Comparison of ENCODE assay signal across 17 cellular contexts in genomic region chr16:24024971-24025370, GRCh38.
DNase-seq lines count a peak whose midpoint lies in the region; ATAC-seq, FAIRE-seq and TF ChIP-seq lines count a peak whose summit lies in the region.
"Had no signal": no experiment of that assay in that cellular context is flagged by ENCODE, and none has a peak within 500 bp of the region (broad histone marks: within the 10 kb centered on the region; RNA-seq: fewer than 3 reads in every experiment).

No MANE protein-coding gene starts in this region.

- CTCF ChIA-PET in K562 (lab: Yijun Ruan, JAX; ENCODE audit: low intra/inter-chr PET ratio): no interaction called here

- no peak for TF ChIP-seq POLR2A in K562 (conservative IDR thresholded peaks at IDR 0.05)

- H3K4me3 ChIP-seq in BLaER1 treated with 17β-estradiol and CSF1 and Interleukin-3, amounts not matched to agents 10 nM and 100 nM: no peak overlapping the region
- no peak overlapping the region for H3K4me3 ChIP-seq in K562
- H3K4me3 ChIP-seq: A549, GM12878, HAP-1 had no signal

- peak overlapping the region in 1 of 4 donors; percentile 24 for H3K4me3 Mint-ChIP-seq in IgD-negative memory B cell
- H3K4me3 Mint-ChIP-seq in stimulated activated memory B cell treated with anti-CD40 and anti-IgM and Interleukin-4, amounts not matched to agents 10 μg/mL and 1 μg/mL and 100 μg/mL, for 72 hours: no peak overlapping the region
- no peak overlapping the region for H3K4me3 Mint-ChIP-seq in naive thymus-derived CD8-positive, alpha-beta T cell
- H3K4me3 Mint-ChIP-seq: CD4-positive, alpha-beta T cell; HFFc6 had no signal

- H3K27ac Mint-ChIP-seq in IgD-negative memory B cell: peak overlapping the region; percentile 42 to 92 (median 59)
- H3K27ac Mint-ChIP-seq in stimulated activated memory B cell treated with anti-CD40 and anti-IgM and Interleukin-4, amounts not matched to agents 10 μg/mL and 1 μg/mL and 100 μg/mL, for 72 hours: peak overlapping the region; percentile 52
- H3K27ac Mint-ChIP-seq in naive thymus-derived CD8-positive, alpha-beta T cell: peak overlapping the region in 4 of 10 donors; percentile 2 to 79 (median 32)
- H3K27ac Mint-ChIP-seq: CD4-positive, alpha-beta T cell; HFFc6 had no signal

- H3K36me3 ChIP-seq in BLaER1 treated with 17β-estradiol and CSF1 and Interleukin-3, amounts not matched to agents 10 nM and 100 nM: peaks cover 0 to 42% (median 0%) of the 10 kb centered on the region in 11 experiments; a peak in 4 of 22 replicates
- H3K36me3 ChIP-seq in K562 (ENCODE audit: control insufficient read depth, insufficient read depth, low read length): peaks cover 25% of the 10 kb centered on the region; the same call in 2 of the 3 replicates
- H3K36me3 ChIP-seq: HAP-1 had no signal

- no TSS peak for BruUV-seq in K562 (replicated peaks; lab: Mats Ljungman, UMichigan)

- peak in 2 of 4 experiments; percentile 23 to 50 for DNase-seq in K562 (ENCODE audit: extremely low read depth in 1 of 4, low spot score in 3 of 4)
- DNase-seq in naive thymus-derived CD8-positive, alpha-beta T cell: no peak
- DNase-seq: Calu3; CD4-positive, alpha-beta T cell; DMS 273 treated with DMSO at 0.1 percent for 48 hours; HFFc6; KBM-7 had no signal

- H3K36me3 Mint-ChIP-seq in IgD-negative memory B cell: peaks cover 3% of the 10 kb centered on the region
- peaks cover 23% of the 10 kb centered on the region for H3K36me3 Mint-ChIP-seq in stimulated activated memory B cell treated with anti-CD40 and anti-IgM and Interleukin-4, amounts not matched to agents 10 μg/mL and 1 μg/mL and 100 μg/mL, for 72 hours
- no peaks in the 10 kb centered on the region for H3K36me3 Mint-ChIP-seq in naive thymus-derived CD8-positive, alpha-beta T cell

- POLR2A ChIA-PET in K562 (lab: Yijun Ruan, JAX): interaction anchor here (0.8 kb wide), 1 partner anchor 117 kb away, joined by 3 read pairs; no protein-coding TSS in a partner anchor
- POLR2A ChIA-PET in naive thymus-derived CD8-positive, alpha-beta T cell (lab: Charles Lee): no interaction called here

- no peaks in the 10 kb centered on the region for H3K27me3 ChIP-seq in BLaER1 treated with 17β-estradiol and CSF1 and Interleukin-3, amounts not matched to agents 10 nM and 100 nM
- no peaks in the 10 kb centered on the region for H3K27me3 ChIP-seq in K562 (ENCODE audit: control insufficient read depth in 2 of 2, insufficient read depth in 2 of 2, low read length in 2 of 2)

- in situ Hi-C loops in K562 (cut with MboI): no loop called here

- H3K9ac ChIP-seq in BLaER1 treated with 17β-estradiol and CSF1 and Interleukin-3, amounts not matched to agents 10 nM and 100 nM: no peak overlapping the region
- H3K9ac ChIP-seq in K562 (ENCODE audit: insufficient read depth in 1 of 2, low read depth in 2 of 2, low read length in 2 of 2): peak overlapping the region in 1 of 2 experiments; percentile 29; a peak in 1 of 4 replicates

- FAIRE-seq in K562 (lab: Jason Lieb, UNC): no peak
- FAIRE-seq: A549, GM12878, H1 had no signal

- no peak for TF ChIP-seq RAD21 in K562 (CRISPR knock-in tag; conservative IDR thresholded peaks at IDR 0.05 in 1 of 2, IDR thresholded peaks at IDR 0.05 in 1 of 2)

- WGBS in K562 (ENCODE audit: insufficient coverage, low coverage, missing lambda C conversion rate): 56% methylated on average over 7 of the region's 7 CpGs

- H2AFZ ChIP-seq in K562 (ENCODE audit: low read depth, low read length): no peak overlapping the region

- TF ChIP-seq CTCF in K562 (IDR thresholded peaks at IDR 0.05 in 2 of 3, conservative IDR thresholded peaks at IDR 0.05 in 1 of 3; ENCODE audit: insufficient read depth in 2 of 3, low read depth in 1 of 3, low read length in 3 of 3): no peak

- H3K79me2 ChIP-seq in K562 (ENCODE audit: control insufficient read depth, insufficient read depth, low read length): peaks cover 50% of the 10 kb centered on the region

- peaks cover 0 to 2% (median 0%) of the 10 kb centered on the region in 3 donors for H3K9me3 Mint-ChIP-seq in IgD-negative memory B cell
- H3K9me3 Mint-ChIP-seq in stimulated activated memory B cell treated with anti-CD40 and anti-IgM and Interleukin-4, amounts not matched to agents 10 μg/mL and 1 μg/mL and 100 μg/mL, for 72 hours: peaks cover 5% of the 10 kb centered on the region
- no peaks in the 10 kb centered on the region for H3K9me3 Mint-ChIP-seq in naive thymus-derived CD8-positive, alpha-beta T cell
- H3K9me3 Mint-ChIP-seq: CD4-positive, alpha-beta T cell; HFFc6 had no signal

- peaks cover 61 to 66% (median 63%) of the 10 kb centered on the region in 3 donors for H3K4me1 Mint-ChIP-seq in IgD-negative memory B cell
- H3K4me1 Mint-ChIP-seq in stimulated activated memory B cell treated with anti-CD40 and anti-IgM and Interleukin-4, amounts not matched to agents 10 μg/mL and 1 μg/mL and 100 μg/mL, for 72 hours: peaks cover 68% of the 10 kb centered on the region
- H3K4me1 Mint-ChIP-seq in naive thymus-derived CD8-positive, alpha-beta T cell: peaks cover 26 to 82% (median 67%) of the 10 kb centered on the region in 4 donors

- peaks cover 0 to 22% (median 16%) of the 10 kb centered on the region in 10 experiments; a peak in 15 of 20 replicates for H3K4me1 ChIP-seq in BLaER1 treated with 17β-estradiol and CSF1 and Interleukin-3, amounts not matched to agents 10 nM and 100 nM
- H3K4me1 ChIP-seq in K562 (replicated peaks in 1 of 2; ENCODE audit: control insufficient read depth in 2 of 2, insufficient read depth in 2 of 2, low read length in 2 of 2): peaks cover 0 to 4% of the 10 kb centered on the region in 2 experiments; a peak in 2 of 5 replicates
- H3K4me1 ChIP-seq: A549, HAP-1 had no signal

- peaks cover 0 to 10% (median 7%) of the 10 kb centered on the region in 11 experiments; a peak in 13 of 22 replicates for H3K9me3 ChIP-seq in BLaER1 treated with 17β-estradiol and CSF1 and Interleukin-3, amounts not matched to agents 10 nM and 100 nM (replicated peaks in 1 of 11)
- no peaks in the 10 kb centered on the region for H3K9me3 ChIP-seq in K562 (replicated peaks; ENCODE audit: control insufficient read depth, insufficient read depth, low read depth, low read length)
- H3K9me3 ChIP-seq: A549, HAP-1 had no signal

- H3K4me2 ChIP-seq in BLaER1 treated with 17β-estradiol and CSF1 and Interleukin-3, amounts not matched to agents 10 nM and 100 nM: peak overlapping the region in 6 of 11 experiments; percentile 7 to 31 (median 14); a peak in 6 of 22 replicates
- H3K4me2 ChIP-seq in K562 (ENCODE audit: insufficient read depth, low read length): no peak overlapping the region
- H3K4me2 ChIP-seq: A549 had no signal

- H3K27ac ChIP-seq in BLaER1 treated with 17β-estradiol and CSF1 and Interleukin-3, amounts not matched to agents 10 nM and 100 nM: no peak overlapping the region
- H3K27ac ChIP-seq in K562 (ENCODE audit: extremely low read depth, low read depth, low read length): no peak overlapping the region
- H3K27ac ChIP-seq: A549, HL-60 had no signal

- intact Hi-C loops in K562 (cut with micrococcal nuclease): no loop called here

- H4K20me1 ChIP-seq in BLaER1 treated with 17β-estradiol and CSF1 and Interleukin-3, amounts not matched to agents 10 nM and 100 nM: peaks cover 0 to 88% (median 3%) of the 10 kb centered on the region in 11 experiments; a peak in 6 of 22 replicates
- H4K20me1 ChIP-seq in K562 (replicated peaks; ENCODE audit: control insufficient read depth, insufficient read depth, low read length): peaks cover 23% of the 10 kb centered on the region

- no peak for TF ChIP-seq EP300 in K562 (IDR thresholded peaks at IDR 0.05; ENCODE audit: low read length)

- H3K9me1 ChIP-seq in K562 (ENCODE audit: control insufficient read depth, insufficient read depth, low read length): peaks cover 3% of the 10 kb centered on the region

- peak; percentile 53 for ATAC-seq in K562
- no peak for ATAC-seq in stimulated activated memory B cell treated with anti-CD40 and anti-IgM and Interleukin-4, amounts not matched to agents 10 μg/mL and 1 μg/mL and 100 μg/mL, for 72 hours
- ATAC-seq in naive thymus-derived CD8-positive, alpha-beta T cell: no peak
- ATAC-seq in GM18858 (IDR thresholded peaks at IDR 0.05; ENCODE audit: unreplicated experiment): no peak
- no peak for ATAC-seq in GM21526 (IDR thresholded peaks at IDR 0.05; ENCODE audit: low FRiP score, unreplicated experiment)
- ATAC-seq: A549, GM12878 had no signal

- no peaks in the 10 kb centered on the region for H3K27me3 Mint-ChIP-seq in IgD-negative memory B cell
- H3K27me3 Mint-ChIP-seq in stimulated activated memory B cell treated with anti-CD40 and anti-IgM and Interleukin-4, amounts not matched to agents 10 μg/mL and 1 μg/mL and 100 μg/mL, for 72 hours: no peaks in the 10 kb centered on the region
- H3K27me3 Mint-ChIP-seq in naive thymus-derived CD8-positive, alpha-beta T cell: no peaks in the 10 kb centered on the region
- H3K27me3 Mint-ChIP-seq: CD4-positive, alpha-beta T cell had no signal

TF ChIP-seq in K562, 482 proteins besides CTCF, POLR2A, EP300 and RAD21 (continues in another document):
- 0 out of 2 replicates have a peak, but pooled peaks have one; percentile 4 for TF ChIP-seq JUND (IDR thresholded peaks at IDR 0.05; ENCODE audit: borderline replicate concordance, low read depth, low read length)
- no peak for TF ChIP-seq JUND (tag; IDR thresholded peaks at IDR 0.05; ENCODE audit: borderline replicate concordance, low read depth, low read length)
- no peak for TF ChIP-seq ZNF655 (CRISPR knock-in tag; IDR thresholded peaks at IDR 0.05)
- peak; percentile 51; the same call in 1 of the 2 replicates for TF ChIP-seq MEF2D (tag; conservative IDR thresholded peaks at IDR 0.05; ENCODE audit: low read depth)
- peak; percentile 80 for TF ChIP-seq TCF3 (CRISPR knock-in tag; IDR thresholded peaks at IDR 0.05)
- TF ChIP-seq TAL1 (IDR thresholded peaks at IDR 0.05): peak; percentile 41; the same call in 1 of the 2 replicates
- TF ChIP-seq TFAP4 (CRISPR knock-in tag; IDR thresholded peaks at IDR 0.05; ENCODE audit: borderline replicate concordance): peak; percentile 53; the same call in 1 of the 2 replicates
